14 cellular contexts compared by ENCODE assay signal in the genomic region with DNA sequence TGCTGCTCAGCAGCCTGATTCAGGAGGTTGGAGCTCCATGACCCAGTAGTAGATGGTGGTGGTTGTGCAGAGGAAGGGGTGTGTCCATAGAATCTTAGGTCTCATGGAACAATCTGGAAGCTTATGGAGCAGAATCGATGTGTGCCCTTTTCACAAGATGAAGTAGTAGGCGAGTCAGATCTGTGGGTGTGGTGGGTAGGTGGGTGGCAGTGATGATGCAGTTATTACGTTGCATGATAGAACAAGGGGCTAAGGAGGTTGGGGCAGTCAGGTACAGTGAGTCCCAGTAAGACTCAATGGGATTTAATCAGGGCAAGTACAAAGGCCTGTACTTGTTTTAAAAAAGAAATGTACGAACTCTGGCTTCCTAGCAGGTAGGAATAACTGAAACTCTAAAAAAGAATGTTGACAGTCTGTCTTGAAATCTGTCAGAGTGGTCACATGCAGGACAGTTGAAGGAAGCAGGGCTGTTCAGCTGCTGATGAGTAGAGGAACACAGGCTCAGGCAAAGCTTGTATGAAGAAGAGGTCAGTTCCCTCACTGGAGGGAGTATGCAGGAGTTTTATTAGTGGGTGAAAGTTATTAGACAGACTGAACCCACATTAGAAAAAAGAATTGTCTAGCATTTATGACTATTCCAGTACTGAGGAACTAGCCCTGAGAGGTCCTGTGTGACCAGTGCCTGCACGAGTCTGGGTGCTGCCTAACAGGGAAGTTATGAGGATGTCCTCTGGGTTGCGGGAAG. TPM values are rescaled to one million over a fixed set of nuclear protein-coding genes. Genes with fewer than 3 reads are reported as not detected.
A peak's percentile ranks its signal among the peaks of the same experiment; 100 is the strongest.
DNase-seq lines count a peak whose midpoint lies in the region; ATAC-seq, FAIRE-seq and TF ChIP-seq lines count a peak whose summit lies in the region.
"Had no signal": no experiment of that assay in that cellular context is flagged by ENCODE, and none has a peak within 500 bp of the region (broad histone marks: within the 10 kb centered on the region; RNA-seq: fewer than 3 reads in every experiment).

No MANE protein-coding gene starts in this region.

- peak overlapping the region; percentile 21; the same call in 1 of the 2 replicates for H3K4me3 ChIP-seq in GM12878
- H3K4me3 ChIP-seq in neutrophil (ENCODE audit: low read depth in 1 of 2, low read length in 1 of 2), result no peak overlapping the region
- H3K4me3 ChIP-seq: A549, sigmoid colon had no signal

- no peak overlapping the region for H2AFZ ChIP-seq in GM12878 (ENCODE audit: control insufficient read depth, low read depth, low read length)

- peaks cover 97% of the 10 kb centered on the region for H3K79me2 ChIP-seq in GM12878 (ENCODE audit: control insufficient read depth, insufficient read depth, low read length)

- intact Hi-C loops in GM12878 (cut with micrococcal nuclease; ENCODE audit: unreplicated experiment), result no loop called here

- POLR2A ChIA-PET in activated CD4-positive, alpha-beta T cell treated with anti-CD3 and anti-CD28 coated beads, Interleukin-2, amount 10 ng/mL, durations not matched to agents 7 days and 5 days (lab: Charles Lee), result no interaction called here
- POLR2A ChIA-PET in GM12878 (lab: Charles Lee), result interaction anchor here (1.0 kb wide), 1 partner anchor 33 kb away, joined by 5 read pairs; no protein-coding TSS in a partner anchor

- H3K27ac ChIP-seq in GM12878 (ENCODE audit: control insufficient read depth, insufficient read depth), result no peak overlapping the region; the same call in 1 of the 2 replicates
- H3K27ac ChIP-seq in neutrophil, result peak overlapping the region; percentile 64
- H3K27ac ChIP-seq: A549, brain microvascular endothelial cell, sigmoid colon had no signal

- H3K27me3 Mint-ChIP-seq in activated CD4-positive, alpha-beta T cell treated with anti-CD3 and anti-CD28 coated beads, Interleukin-2, amount 10 ng/mL, durations not matched to agents 7 days and 5 days, result no peaks in the 10 kb centered on the region
- H3K27me3 Mint-ChIP-seq in endothelial cell (ENCODE audit: unreplicated experiment), result peaks cover 7% of the 10 kb centered on the region

- H4K20me1 ChIP-seq in GM12878 (ENCODE audit: control insufficient read depth, insufficient read depth), result peaks cover 29% of the 10 kb centered on the region

- peaks cover 8% of the 10 kb centered on the region; the same call in 2 of the 3 replicates for H3K9me3 ChIP-seq in GM12878 (replicated peaks; ENCODE audit: control insufficient read depth, insufficient read depth, low read length)
- no peaks in the 10 kb centered on the region for H3K9me3 ChIP-seq in neutrophil
- H3K9me3 ChIP-seq: A549, sigmoid colon had no signal

- H3K4me2 ChIP-seq in GM12878 (ENCODE audit: control insufficient read depth, insufficient read depth), result peak overlapping the region; percentile 59
- H3K4me2 ChIP-seq: A549 had no signal

- no peak for TF ChIP-seq EP300 in GM12878 (IDR thresholded peaks at IDR 0.05; ENCODE audit: borderline replicate concordance in 1 of 2, control insufficient read depth in 1 of 2, low read depth in 2 of 2, low read length in 2 of 2)

- peaks cover 62% of the 10 kb centered on the region for H3K4me1 Mint-ChIP-seq in activated CD4-positive, alpha-beta T cell treated with anti-CD3 and anti-CD28 coated beads, Interleukin-2, amount 10 ng/mL, durations not matched to agents 7 days and 5 days
- H3K4me1 Mint-ChIP-seq in endothelial cell (ENCODE audit: unreplicated experiment), result peaks cover 18% of the 10 kb centered on the region

- SMC1A ChIA-PET in GM12878 (lab: Charles Lee; ENCODE audit: uncharacterized antibody, unreplicated experiment), result interaction anchor here (0.6 to 3.7 kb wide), 9 partner anchors 8 to 165 kb away, joined by 3 to 45 read pairs (median 3); a partner anchor contains a TSS

- peaks cover 40% of the 10 kb centered on the region for H3K36me3 Mint-ChIP-seq in activated CD4-positive, alpha-beta T cell treated with anti-CD3 and anti-CD28 coated beads, Interleukin-2, amount 10 ng/mL, durations not matched to agents 7 days and 5 days (ENCODE audit: low read depth)
- peaks cover 34% of the 10 kb centered on the region for H3K36me3 Mint-ChIP-seq in endothelial cell (ENCODE audit: low read depth, unreplicated experiment)

- no peak for FAIRE-seq in GM12878 (lab: Jason Lieb, UNC)
- FAIRE-seq: A549, RCC 7860 had no signal

- BruUV-seq in GM12878 (replicated peaks; lab: Mats Ljungman, UMichigan), result no TSS peak

- peaks cover 31% of the 10 kb centered on the region for H3K4me1 ChIP-seq in GM12878 (ENCODE audit: control insufficient read depth, insufficient read depth, low read length)
- peaks cover 36 to 46% of the 10 kb centered on the region in 2 experiments for H3K4me1 ChIP-seq in neutrophil (ENCODE audit: control insufficient read depth in 1 of 2, insufficient read depth in 1 of 2, low read depth in 1 of 2, low read length in 1 of 2)
- H3K4me1 ChIP-seq: sigmoid colon had no signal

- ATAC-seq in GM12878 (peak; percentile 47), GM18519 (IDR thresholded peaks at IDR 0.05; ENCODE audit: low FRiP score, unreplicated experiment) (no peak)

- RAD21 ChIA-PET in GM12878 (lab: Charles Lee; ENCODE audit: unreplicated experiment), result interaction anchor here (0.9 to 5.3 kb wide), 6 partner anchors 8 to 170 kb away, joined by 3 to 40 read pairs (median 4); a partner anchor contains a TSS

- no peak overlapping the region for H3K4me3 Mint-ChIP-seq in activated CD4-positive, alpha-beta T cell treated with anti-CD3 and anti-CD28 coated beads, Interleukin-2, amount 10 ng/mL, durations not matched to agents 7 days and 5 days
- H3K4me3 Mint-ChIP-seq in endothelial cell (ENCODE audit: unreplicated experiment), result no peak overlapping the region

- no peak for DNase-seq in activated CD4-positive, alpha-beta T cell treated with anti-CD3 and anti-CD28 coated beads, Interleukin-2, amount 10 ng/mL, durations not matched to agents 7 days and 5 days
- DNase-seq in activated CD4-positive, alpha-beta T cell treated with anti-CD3 and anti-CD28 coated beads for 1 hour, result no peak
- DNase-seq in ELR (ENCODE audit: low read depth), result peak; percentile 26
- DNase-seq in GM12878 (ENCODE audit: low read depth, low spot score), result no peak
- DNase-seq in endothelial cell (ENCODE audit: low spot score), result no peak
- no peak for DNase-seq in OCI-M1 (lab: John Stamatoyannopoulos, UW)
- DNase-seq: brain microvascular endothelial cell, NCI-H1417, NCI-H510A, sigmoid colon had no signal

- WGBS in GM12878 (ENCODE audit: insufficient coverage, insufficient replicate concordance, low lambda C conversion rate, missing lambda C conversion rate), result 47% methylated on average over 6 of the region's 6 CpGs

- TF ChIP-seq CTCF in GM12878 (IDR thresholded peaks at IDR 0.05 in 2 of 3, conservative IDR thresholded peaks at IDR 0.05 in 1 of 3; ENCODE audit: control insufficient read depth in 2 of 3, extremely low read depth in 1 of 3, insufficient read depth in 1 of 3, low read depth in 3 of 3, low read length in 3 of 3), result no peak
- no peak for TF ChIP-seq CTCF in neutrophil (IDR thresholded peaks at IDR 0.05)
- no peak for TF ChIP-seq CTCF in endothelial cell (IDR thresholded peaks at IDR 0.05; ENCODE audit: unreplicated experiment)

- TF ChIP-seq POLR2A in GM12878 (IDR thresholded peaks at IDR 0.05; ENCODE audit: low read depth, low read length), result no peak

- peak overlapping the region; percentile 2 for H3K27ac Mint-ChIP-seq in activated CD4-positive, alpha-beta T cell treated with anti-CD3 and anti-CD28 coated beads, Interleukin-2, amount 10 ng/mL, durations not matched to agents 7 days and 5 days
- no peak overlapping the region for H3K27ac Mint-ChIP-seq in endothelial cell (ENCODE audit: unreplicated experiment)

- peaks cover 9 to 36% of the 10 kb centered on the region in 2 experiments for H3K36me3 ChIP-seq in GM12878 (ENCODE audit: control insufficient read depth in 2 of 2, insufficient read depth in 2 of 2, low read length in 1 of 2)
- H3K36me3 ChIP-seq in neutrophil, result peaks cover 28% of the 10 kb centered on the region
- H3K36me3 ChIP-seq: brain microvascular endothelial cell, sigmoid colon had no signal

- in situ Hi-C loops in GM12878 (cut with MboI), result no loop called here

- no peak for TF ChIP-seq RAD21 in GM12878 (IDR thresholded peaks at IDR 0.05; ENCODE audit: insufficient read depth, low read depth, low read length)

- H3K27me3 ChIP-seq in GM12878 (replicated peaks in 1 of 2; ENCODE audit: control insufficient read depth in 2 of 2, insufficient read depth in 2 of 2, low read length in 1 of 2) (no peaks in the 10 kb centered on the region), neutrophil (no peaks in the 10 kb centered on the region)
- H3K27me3 ChIP-seq: brain microvascular endothelial cell, sigmoid colon had no signal

- peaks cover 11% of the 10 kb centered on the region for H3K9me3 Mint-ChIP-seq in activated CD4-positive, alpha-beta T cell treated with anti-CD3 and anti-CD28 coated beads, Interleukin-2, amount 10 ng/mL, durations not matched to agents 7 days and 5 days
- no peaks in the 10 kb centered on the region for H3K9me3 Mint-ChIP-seq in endothelial cell (ENCODE audit: unreplicated experiment)

- H3K9ac ChIP-seq in GM12878 (ENCODE audit: control insufficient read depth, insufficient read depth, low read length), result peak overlapping the region; percentile 4; the same call in 1 of the 2 replicates

- CTCF ChIA-PET in activated CD4-positive, alpha-beta T cell treated with anti-CD3 and anti-CD28 coated beads, Interleukin-2, amount 10 ng/mL, durations not matched to agents 7 days and 5 days (lab: Charles Lee), result interaction anchor here (0.5 to 0.9 kb wide), 2 partner anchors 18 to 914 kb away, joined by 3 read pairs; no protein-coding TSS in a partner anchor
- CTCF ChIA-PET in GM12878 (lab: Yijun Ruan, JAX), result interaction anchor here (0.6 to 4.3 kb wide), 7 partner anchors 8 to 170 kb away, joined by 3 to 40 read pairs (median 3); no protein-coding TSS in a partner anchor

RNA-seq across cellular contexts. Expression of a gene that starts 9.3 kb away (rescaled TPM):
- total RNA-seq in activated CD4-positive, alpha-beta T cell treated with anti-CD3 and anti-CD28 coated beads, Interleukin-2, amount 10 ng/mL, durations not matched to agents 7 days and 5 days, result 10 to 100 TPM; 17.9 to 18.8 TPM
- 80.8 and 86.7 TPM in 2 replicates for total RNA-seq in GM12878 (2013; cell fraction: nucleolus; rRNA removed)
- total RNA-seq in GM12878 (2014; rRNA removed) (8.2 and 8.6 TPM in 2 replicates), GM12878 (2014; rRNA removed; fragmentation: Illumina TruSeq; extraction: Trizol) (7.9 and 8.3 TPM in 2 replicates), GM12878 (2021) (23.8 and 25.9 TPM in 2 replicates), endothelial cell (ENCODE audit: unreplicated experiment) (23.0 TPM)
- 6.2 TPM for polyA plus RNA-seq in GM12878 (2011; ENCODE audit: low read depth)
- polyA plus RNA-seq in GM12878 (2011; rRNA removed) (10.0 and 11.2 TPM in 2 replicates), GM12878 (2014; fragmentation: Illumina TruSeq; extraction: Trizol) (10.0 and 11.3 TPM in 2 replicates), GM12878 (2014; fragmentation: Nextera tagmentation; extraction: Ambion mirVana) (under 1 TPM; 0.77 to 0.84 TPM), GM12878 (2014; rRNA removed) (10.5 and 10.6 TPM in 2 replicates), GM12878 (2016; fragmentation: Nextera tagmentation; extraction: Ambion mirVana) (1 to 10 TPM; 2.1 to 2.7 TPM)
- polyA plus RNA-seq in GM12878 (2011; cell fraction: cytosol; rRNA removed), result 7.3 and 8.3 TPM in 2 replicates
- 27.5 and 29.7 TPM in 2 replicates for polyA plus RNA-seq in GM12878 (2011; cell fraction: nucleus; rRNA removed)
- polyA plus RNA-seq in GM12878 (2012), result 11.7 and 11.9 TPM in 2 replicates
- 14.6 and 21.8 TPM in 2 replicates for polyA minus RNA-seq in GM12878 (2011; rRNA and poly(A)+ RNA removed)
- 10.1 and 12.2 TPM in 2 replicates for polyA minus RNA-seq in GM12878 (2011; cell fraction: cytosol; rRNA and poly(A)+ RNA removed)
- 15.4 and 28.9 TPM in 2 replicates for polyA minus RNA-seq in GM12878 (2011; cell fraction: nucleus; rRNA and poly(A)+ RNA removed)
